ENCODE assay signal across 8 cellular contexts in genomic region chr10:22341190-22341935, GRCh38. TPM values are rescaled to one million over a fixed set of nuclear protein-coding genes. Genes with fewer than 3 reads are reported as not detected.
DNase-seq lines count a peak whose midpoint lies in the region; ATAC-seq and TF ChIP-seq lines count a peak whose summit lies in the region.

No MANE protein-coding gene starts in this region.

- no peak for TF ChIP-seq CTCF in Peyer's patch (IDR thresholded peaks at IDR 0.05)
- no peak for TF ChIP-seq CTCF in endodermal cell (conservative IDR thresholded peaks at IDR 0.05)
- TF ChIP-seq CTCF in nephron (IDR thresholded peaks at IDR 0.05; ENCODE audit: unreplicated experiment in 3 of 3): no peak
- no peak for TF ChIP-seq CTCF in GM20000 (IDR thresholded peaks at IDR 0.05; ENCODE audit: extremely low read depth, missing control alignments)

- no peak for TF ChIP-seq POLR2A in Peyer's patch (IDR thresholded peaks at IDR 0.05)

- H3K36me3 ChIP-seq in Peyer's patch: no peaks in the 10 kb centered on the region
- H3K36me3 ChIP-seq in endodermal cell (ENCODE audit: control insufficient read depth, insufficient read depth, low read length): no peaks in the 10 kb centered on the region

- H3K4me3 Mint-ChIP-seq in endodermal cell (peak overlapping the region; percentile 69), nephron (peak overlapping the region; percentile 79 to 82 (median 81))

- H3K9ac ChIP-seq in endodermal cell (ENCODE audit: extremely low read depth, low read length, poor library complexity, severe bottlenecking): no peak overlapping the region

- H3K4me3 ChIP-seq in Peyer's patch (peak overlapping the region; percentile 66 to 85 (median 80)), endodermal cell (ENCODE audit: low read length) (peak overlapping the region; percentile 79)

- peaks cover 6 to 67% of the 10 kb centered on the region in 2 donors for H3K27me3 ChIP-seq in Peyer's patch
- peaks cover 95% of the 10 kb centered on the region for H3K27me3 ChIP-seq in endodermal cell (ENCODE audit: control insufficient read depth, insufficient read depth, low read length, poor library complexity, severe bottlenecking)

- H3K27ac ChIP-seq in Peyer's patch: peak overlapping the region; percentile 81 to 89 (median 86)
- H3K27ac ChIP-seq in endodermal cell (ENCODE audit: low read depth, low read length): no peak overlapping the region

- 3% methylated on average over 17 to 40 of the region's 40 CpGs for WGBS in endodermal cell (ENCODE audit: insufficient coverage in 1 of 2, insufficient read length in 1 of 2), 2 experiments

- H3K4me1 ChIP-seq in Peyer's patch: peaks cover 0 to 26% (median 7%) of the 10 kb centered on the region in 4 donors
- H3K4me1 ChIP-seq in endodermal cell (ENCODE audit: control insufficient read depth, insufficient read depth, low read length): peaks cover 5% of the 10 kb centered on the region

- H3K36me3 Mint-ChIP-seq in endodermal cell (ENCODE audit: low read depth): no peaks in the 10 kb centered on the region
- H3K36me3 Mint-ChIP-seq in nephron (ENCODE audit: low read depth): no peaks in the 10 kb centered on the region

- H3K4me1 Mint-ChIP-seq in endodermal cell: peaks cover 7% of the 10 kb centered on the region
- peaks cover 47% of the 10 kb centered on the region for H3K4me1 Mint-ChIP-seq in nephron

- peaks cover 4% of the 10 kb centered on the region for H3K9me3 Mint-ChIP-seq in endodermal cell
- peaks cover 4% of the 10 kb centered on the region for H3K9me3 Mint-ChIP-seq in nephron

- DNase-seq in NCI-H2171 treated with DMSO at 0.1 percent for 48 hours (lab: John Stamatoyannopoulos, UW) (peak; percentile 1), NCI-H2171 (lab: John Stamatoyannopoulos, UW) (no peak), Peyer's patch (no peak), endodermal cell (no peak), GM20000 (ENCODE audit: low spot score) (no peak)

- H3K9me3 ChIP-seq in Peyer's patch (peaks cover 0 to 20% (median 2%) of the 10 kb centered on the region in 4 donors), endodermal cell (ENCODE audit: control insufficient read depth, low read length) (no peaks in the 10 kb centered on the region)

- H3K27me3 Mint-ChIP-seq in endodermal cell (ENCODE audit: insufficient read depth) (peaks cover 95% of the 10 kb centered on the region), nephron (ENCODE audit: low read depth) (peaks cover 95% of the 10 kb centered on the region)

- ATAC-seq in HG02588 (IDR thresholded peaks at IDR 0.05; ENCODE audit: unreplicated experiment) (peak; percentile 13), HG02623 (IDR thresholded peaks at IDR 0.05; ENCODE audit: unreplicated experiment) (no peak)

- H3K27ac Mint-ChIP-seq in endodermal cell (no peak overlapping the region), nephron (peak overlapping the region in 2 of 3 experiments; percentile 71 to 79)

RNA-seq across cellular contexts. Expression of gene SPAG6, which starts 3.9 kb away (rescaled TPM):
- total RNA-seq in Peyer's patch (not detected), endodermal cell (1 to 10 TPM; 1.1 to 2.1 TPM)
- 1.9 TPM for polyA plus RNA-seq in endodermal cell (2013, experiment 1 of 2)
- polyA plus RNA-seq in endodermal cell (2013, experiment 2 of 2): 1.7 TPM

RNA-seq across cellular contexts. Expression of gene BMI1, which starts 20.5 kb away (rescaled TPM):
- total RNA-seq in Peyer's patch (10 to 100 TPM; 15.6 to 47.9 (median 17.6) TPM), endodermal cell (10 to 100 TPM; 12.2 to 15.5 TPM)
- polyA plus RNA-seq in endodermal cell (2013, experiment 1 of 2): 37.9 TPM
- 31.3 TPM for polyA plus RNA-seq in endodermal cell (2013, experiment 2 of 2)

RNA-seq across cellular contexts. Expression of gene COMMD3, which starts 25.2 kb away (rescaled TPM):
- 100 to 1,000 TPM in 1 of 4 donors, 10 to 100 TPM in 3; 23.0 to 113 (median 36.6) TPM for total RNA-seq in Peyer's patch
- 10 to 100 TPM; 10.4 to 14.9 TPM for total RNA-seq in endodermal cell
- 30.4 TPM for polyA plus RNA-seq in endodermal cell (2013, experiment 1 of 2)
- 22.6 TPM for polyA plus RNA-seq in endodermal cell (2013, experiment 2 of 2)
